Comparison of ENCODE assay signal across 19 cellular contexts in genomic region chr15:51071609-51072008, GRCh38. TPM values are rescaled to one million over a fixed set of nuclear protein-coding genes. Genes with fewer than 3 reads are reported as not detected.
DNase-seq lines count a peak whose midpoint lies in the region; ATAC-seq and TF ChIP-seq lines count a peak whose summit lies in the region.
"Had no signal": no experiment of that assay in that cellular context is flagged by ENCODE, and none has a peak within 500 bp of the region (broad histone marks: within the 10 kb centered on the region; RNA-seq: fewer than 3 reads in every experiment).

No MANE protein-coding gene starts in this region.

- no peaks in the 10 kb centered on the region for H3K79me2 ChIP-seq in Loucy (ENCODE audit: insufficient read depth, low read length)

- H3F3A ChIP-seq in Loucy (ENCODE audit: low read depth): no peaks in the 10 kb centered on the region

- peak overlapping the region; percentile 17; the same call in 1 of the 2 replicates for H2AFZ ChIP-seq in Loucy (ENCODE audit: low read length)
- H2AFZ ChIP-seq: GM23338 had no signal

- no peaks in the 10 kb centered on the region for H3K9me2 ChIP-seq in Loucy (replicated peaks; ENCODE audit: low read depth, low read length)

- no peaks in the 10 kb centered on the region for H3K4me1 ChIP-seq in Loucy (ENCODE audit: insufficient read depth, low read length, poor library complexity, severe bottlenecking)
- H3K4me1 ChIP-seq: HAP-1, SJSA1 had no signal

- no peak for TF ChIP-seq CTCF in Loucy (conservative IDR thresholded peaks at IDR 0.05; ENCODE audit: low read length)
- no peak for TF ChIP-seq CTCF in NB4 (IDR thresholded peaks at IDR 0.05; ENCODE audit: low read depth, low read length)
- TF ChIP-seq CTCF in chondrocyte (IDR thresholded peaks at IDR 0.05): no peak

- H3K9me3 Mint-ChIP-seq in activated CD8-positive, alpha-beta memory T cell treated with anti-CD3 and anti-CD28 coated beads, Interleukin-2, amount 10 ng/mL, durations not matched to agents 7 days and 5 days (ENCODE audit: low read depth): no peaks in the 10 kb centered on the region
- H3K9me3 Mint-ChIP-seq in chondrocyte (ENCODE audit: low read depth): no peaks in the 10 kb centered on the region
- H3K9me3 Mint-ChIP-seq: CD8-positive, alpha-beta T cell; GM23338 had no signal

- no peaks in the 10 kb centered on the region for H3K9me3 ChIP-seq in Loucy (ENCODE audit: insufficient read depth, low read depth, low read length)
- H3K9me3 ChIP-seq: BLaER1, HAP-1, SJSA1 had no signal

- H4K20me1 ChIP-seq in Loucy (ENCODE audit: insufficient read depth, low read length, poor library complexity, severe bottlenecking): no peaks in the 10 kb centered on the region
- H4K20me1 ChIP-seq: BLaER1 had no signal

- TF ChIP-seq POLR2A in NB4 (IDR thresholded peaks at IDR 0.05; ENCODE audit: extremely low read depth, insufficient read length): no peak

- DNase-seq in activated CD8-positive, alpha-beta memory T cell treated with anti-CD3 and anti-CD28 coated beads, Interleukin-2, amount 10 ng/mL, durations not matched to agents 7 days and 5 days: no peak
- no peak for DNase-seq in activated CD8-positive, alpha-beta memory T cell treated with anti-CD3 and anti-CD28 coated beads, Interleukin-2, amount 50 U/mL, for 4 hours
- DNase-seq in NB4 (ENCODE audit: low read depth): peak; percentile 35
- DNase-seq in chondrocyte (ENCODE audit: low spot score): no peak
- no peak for DNase-seq in kidney glomerular epithelial cell (lab: John Stamatoyannopoulos, UW)
- DNase-seq in NCI-H2171 (lab: John Stamatoyannopoulos, UW): no peak
- DNase-seq: CD8-positive, alpha-beta T cell; DND-41; Karpas-422; NCI-H1105 treated with DMSO at 0.1 percent for 48 hours; NCI-H2029 treated with DMSO at 0.1 percent for 48 hours; NCI-H524 treated with DMSO at 0.1 percent for 48 hours; NCI-H82 had no signal

- H3K4me1 Mint-ChIP-seq in activated CD8-positive, alpha-beta memory T cell treated with anti-CD3 and anti-CD28 coated beads, Interleukin-2, amount 10 ng/mL, durations not matched to agents 7 days and 5 days: peaks cover 28% of the 10 kb centered on the region
- H3K4me1 Mint-ChIP-seq in chondrocyte (ENCODE audit: low read depth): peaks cover 19% of the 10 kb centered on the region
- H3K4me1 Mint-ChIP-seq: GM23338 had no signal

- H3K36me3 ChIP-seq in Loucy (ENCODE audit: insufficient read depth, low read length): no peaks in the 10 kb centered on the region
- H3K36me3 ChIP-seq: BLaER1, HAP-1, SJSA1 had no signal

- H3K36me3 Mint-ChIP-seq in activated CD8-positive, alpha-beta memory T cell treated with anti-CD3 and anti-CD28 coated beads, Interleukin-2, amount 10 ng/mL, durations not matched to agents 7 days and 5 days: peaks cover 1% of the 10 kb centered on the region
- H3K36me3 Mint-ChIP-seq in chondrocyte (ENCODE audit: low read depth): no peaks in the 10 kb centered on the region
- H3K36me3 Mint-ChIP-seq: CD8-positive, alpha-beta T cell had no signal

- H3K27me3 ChIP-seq in Loucy (ENCODE audit: insufficient read depth, low read length, poor library complexity, severe bottlenecking): no peaks in the 10 kb centered on the region
- H3K27me3 ChIP-seq: BLaER1 had no signal

- H3K27me3 Mint-ChIP-seq in activated CD8-positive, alpha-beta memory T cell treated with anti-CD3 and anti-CD28 coated beads, Interleukin-2, amount 10 ng/mL, durations not matched to agents 7 days and 5 days: peaks cover 29% of the 10 kb centered on the region
- no peaks in the 10 kb centered on the region for H3K27me3 Mint-ChIP-seq in chondrocyte (ENCODE audit: low read depth)

- no peak overlapping the region for H3K9ac ChIP-seq in Loucy (ENCODE audit: low read depth, low read length, poor library complexity, severe bottlenecking)
- H3K9ac ChIP-seq: BLaER1 had no signal

- H3K4me3 ChIP-seq in Loucy (ENCODE audit: low read length, poor library complexity, severe bottlenecking) (no peak overlapping the region), NB4 (ENCODE audit: low read depth, low read length) (no peak overlapping the region)
- H3K4me3 ChIP-seq: BLaER1, GM23338, HAP-1, SJSA1 had no signal

- no peak overlapping the region for H3K4me2 ChIP-seq in Loucy (ENCODE audit: low read depth, low read length, poor library complexity, severe bottlenecking)
- H3K4me2 ChIP-seq: BLaER1, GM23338 had no signal

- H3K27ac Mint-ChIP-seq in activated CD8-positive, alpha-beta memory T cell treated with anti-CD3 and anti-CD28 coated beads, Interleukin-2, amount 10 ng/mL, durations not matched to agents 7 days and 5 days: peak overlapping the region; percentile 29
- H3K27ac Mint-ChIP-seq in chondrocyte (ENCODE audit: unreplicated experiment): peak overlapping the region; percentile 10
- H3K27ac Mint-ChIP-seq: CD8-positive, alpha-beta T cell; GM23338 had no signal

- ATAC-seq in activated CD8-positive, alpha-beta memory T cell treated with anti-CD3 and anti-CD28 coated beads, Interleukin-2, amount 10 ng/mL, durations not matched to agents 7 days and 5 days: no peak
- ATAC-seq: CD8-positive, alpha-beta T cell; GM23338; Right ventricle myocardium inferior had no signal

- CTCF ChIA-PET in activated CD8-positive, alpha-beta memory T cell treated with anti-CD3 and anti-CD28 coated beads, Interleukin-2, amount 10 ng/mL, durations not matched to agents 7 days and 5 days (lab: Charles Lee): no interaction called here

- H3K4me3 Mint-ChIP-seq in activated CD8-positive, alpha-beta memory T cell treated with anti-CD3 and anti-CD28 coated beads, Interleukin-2, amount 10 ng/mL, durations not matched to agents 7 days and 5 days: no peak overlapping the region
- H3K4me3 Mint-ChIP-seq in chondrocyte (ENCODE audit: unreplicated experiment): no peak overlapping the region
- H3K4me3 Mint-ChIP-seq: CD8-positive, alpha-beta T cell; GM23338 had no signal

RNA-seq across cellular contexts. Expression of gene TNFAIP8L3, which starts 23.1 kb away (rescaled TPM):
- 1 to 10 TPM in 1 of 2 experiments, not detected in 1; 4.1 TPM for total RNA-seq in activated CD8-positive, alpha-beta memory T cell treated with anti-CD3 and anti-CD28 coated beads, Interleukin-2, amount 10 ng/mL, durations not matched to agents 7 days and 5 days
- 4.6 to 6.1 TPM (median 5.4 TPM) in 3 replicates for total RNA-seq in chondrocyte
- total RNA-seq: CD8-positive, alpha-beta T cell; SJSA1 had no signal
